ENCODE assay signal across 2 cellular contexts in genomic region chr6:169262602-169263001, GRCh38. TPM values are rescaled to one million over a fixed set of nuclear protein-coding genes. Genes with fewer than 3 reads are reported as not detected.
"Had no signal": no experiment of that assay in that cellular context is flagged by ENCODE, and none has a peak within 500 bp of the region (broad histone marks: within the 10 kb centered on the region; RNA-seq: fewer than 3 reads in every experiment).

No MANE protein-coding gene starts in this region.

RNA-seq across cellular contexts. Expression of gene THBS2, which starts 9.0 kb away (rescaled TPM):
- total RNA-seq: dermis microvascular lymphatic vessel endothelial cell, endothelial cell of umbilical vein had no signal
